ENCODE assay signal across 1 cellular context in genomic region chr3:178381555-178381954, GRCh38.
TF ChIP-seq lines count a peak whose summit lies in the region.

No MANE protein-coding gene starts in this region.

TF ChIP-seq in IMR-90, 13 proteins besides CTCF, POLR2A, EP300 and RAD21:
- no peak for TF ChIP-seq MXI1 (IDR thresholded peaks at IDR 0.05; ENCODE audit: borderline replicate concordance, low read depth, low read length)
- no peak for TF ChIP-seq RFX5 (IDR thresholded peaks at IDR 0.05; ENCODE audit: low read depth, low read length)
- TF ChIP-seq NFE2L2 (IDR thresholded peaks at IDR 0.05; ENCODE audit: low read depth, low read length) = no peak
- TF ChIP-seq SMC3 (IDR thresholded peaks at IDR 0.05; ENCODE audit: low read depth, low read length) = no peak
- TF ChIP-seq ELK1 (IDR thresholded peaks at IDR 0.05; ENCODE audit: borderline replicate concordance, low read depth, low read length) = no peak
- TF ChIP-seq RCOR1 (IDR thresholded peaks at IDR 0.05; ENCODE audit: insufficient replicate concordance, low read length) = no peak
- no peak for TF ChIP-seq CEBPB (IDR thresholded peaks at IDR 0.05; ENCODE audit: low read depth, low read length)
- no peak for TF ChIP-seq USF2 (IDR thresholded peaks at IDR 0.05; ENCODE audit: low read depth, low read length)
- no peak for TF ChIP-seq FOS (IDR thresholded peaks at IDR 0.05; ENCODE audit: low read depth, low read length)
- TF ChIP-seq BHLHE40 (IDR thresholded peaks at IDR 0.05; ENCODE audit: low read depth, low read length) = no peak
- TF ChIP-seq CHD1 (IDR thresholded peaks at IDR 0.05; ENCODE audit: low read depth, low read length) = no peak
- no peak for TF ChIP-seq MAFK (IDR thresholded peaks at IDR 0.05; ENCODE audit: low read depth, low read length)
- no peak for TF ChIP-seq MAZ (IDR thresholded peaks at IDR 0.05; ENCODE audit: borderline replicate concordance, low read depth, low read length)
